Comparison of ENCODE assay signal across 32 cellular contexts in the genomic region with DNA sequence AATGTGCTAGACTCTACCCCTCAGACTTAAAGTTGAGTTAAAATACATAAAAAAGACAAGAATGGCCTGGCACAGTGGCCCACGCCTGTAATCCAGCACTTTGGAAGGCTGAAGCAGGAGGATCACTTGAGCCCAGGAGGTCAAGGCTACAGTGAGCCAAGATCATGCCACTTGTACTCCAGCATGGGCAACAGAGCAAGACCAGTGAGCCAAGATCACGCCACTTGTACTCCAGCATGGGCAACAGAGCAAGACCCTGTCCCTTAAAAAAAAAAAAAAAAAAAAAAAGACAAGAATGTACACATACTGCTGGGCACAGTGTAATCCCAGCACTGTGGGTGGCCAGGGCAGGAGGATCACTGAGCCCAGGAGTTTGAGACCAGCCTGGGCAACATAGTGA. TPM values are rescaled to one million over a fixed set of nuclear protein-coding genes. Genes with fewer than 3 reads are reported as not detected.
"Had no signal": no experiment of that assay in that cellular context is flagged by ENCODE, and none has a peak within 500 bp of the region (broad histone marks: within the 10 kb centered on the region; RNA-seq: fewer than 3 reads in every experiment).

No MANE protein-coding gene starts in this region.

- DNase-seq: activated CD4-positive, alpha-beta T cell treated with anti-CD3 and anti-CD28 coated beads for 36 hours; activated CD4-positive, alpha-beta T cell treated with anti-CD3 and anti-CD28 coated beads, Interleukin-2, amount 10 ng/mL, durations not matched to agents 7 days and 5 days; activated CD4-positive, alpha-beta T cell treated with anti-CD3 and anti-CD28 coated beads, Interleukin-2, amount 50 U/mL, for 48 hours; activated CD8-positive, alpha-beta T cell treated with anti-CD3 and anti-CD28 coated beads, Interleukin-2, amount 10 ng/mL, durations not matched to agents 7 days and 5 days; activated effector memory CD4-positive, alpha-beta T cell treated with anti-CD3 and anti-CD28 coated beads, Interleukin-2, amount 50 U/mL, for 16 hours; activated naive CD4-positive, alpha-beta T cell; activated T-cell treated with anti-CD3 and anti-CD28 coated beads, Interleukin-2, amount 50 U/mL, for 24 hours; body of pancreas; Kasumi-1; KBM-7; MG63; NCI-H1048; NCI-H1105 treated with DMSO at 0.1 percent for 48 hours; NCI-H1436; NCI-H1694; NCI-H1930; NCI-H2081 treated with DMSO at 0.1 percent for 48 hours; NCI-H226; NCI-H524 treated with DMSO at 0.1 percent for 48 hours; SHP77; SJCRH30 had no signal

- H3K9me3 ChIP-seq: adrenal gland, body of pancreas, breast epithelium, MG63, SJCRH30 had no signal

- H3K4me1 Mint-ChIP-seq: activated CD4-positive, alpha-beta T cell treated with anti-CD3 and anti-CD28 coated beads for 36 hours; activated CD4-positive, alpha-beta T cell treated with anti-CD3 and anti-CD28 coated beads, Interleukin-2, amount 10 ng/mL, durations not matched to agents 7 days and 5 days; activated naive CD4-positive, alpha-beta T cell treated with anti-CD3 and anti-CD28 coated beads, Interleukin-2, amount 50 U/mL, for 24 hours; IgD-negative memory B cell had no signal

- H3K27me3 ChIP-seq: adrenal gland, body of pancreas, breast epithelium, MG63, SJCRH30 had no signal

- H3K27ac ChIP-seq: adrenal gland, body of pancreas, breast epithelium, SJCRH30, SK-N-MC had no signal

- H3K4me1 ChIP-seq: body of pancreas, breast epithelium had no signal

- H3K27me3 Mint-ChIP-seq: activated CD4-positive, alpha-beta T cell treated with anti-CD3 and anti-CD28 coated beads for 36 hours; activated CD4-positive, alpha-beta T cell treated with anti-CD3 and anti-CD28 coated beads, Interleukin-2, amount 10 ng/mL, durations not matched to agents 7 days and 5 days; activated naive CD4-positive, alpha-beta T cell treated with anti-CD3 and anti-CD28 coated beads, Interleukin-2, amount 50 U/mL, for 24 hours; activated T-cell treated with anti-CD3 and anti-CD28 coated beads, Interleukin-2, amount 50 U/mL, for 24 hours; IgD-negative memory B cell had no signal

- ATAC-seq: activated CD4-positive, alpha-beta T cell treated with anti-CD3 and anti-CD28 coated beads for 36 hours; activated CD4-positive, CD25-positive, alpha-beta regulatory T cell treated with anti-CD3 and anti-CD28 coated beads, Interleukin-2, amount 50 U/mL, for 24 hours; activated CD8-positive, alpha-beta T cell treated with anti-CD3 and anti-CD28 coated beads, Interleukin-2, amount 10 ng/mL, durations not matched to agents 7 days and 5 days; body of pancreas; Panc1; WTC11 had no signal

- H3K4me3 ChIP-seq: adrenal gland, body of pancreas, breast epithelium, MG63, SJCRH30, SK-N-MC had no signal

- H3K27ac Mint-ChIP-seq: activated naive CD4-positive, alpha-beta T cell treated with anti-CD3 and anti-CD28 coated beads, Interleukin-2, amount 50 U/mL, for 24 hours; IgD-negative memory B cell; T-helper 2 cell treated with Interferon-gamma antibody and Interleukin-4, amounts not matched to agents 5 μg/mL and 100 μg/mL, for 36 hours; WTC11 had no signal

- H3K9me3 Mint-ChIP-seq: activated CD4-positive, alpha-beta T cell treated with anti-CD3 and anti-CD28 coated beads, Interleukin-2, amount 10 ng/mL, durations not matched to agents 7 days and 5 days; activated naive CD4-positive, alpha-beta T cell treated with anti-CD3 and anti-CD28 coated beads, Interleukin-2, amount 50 U/mL, for 24 hours; activated T-cell treated with anti-CD3 and anti-CD28 coated beads, Interleukin-2, amount 50 U/mL, for 24 hours; IgD-negative memory B cell; T-helper 2 cell treated with Interferon-gamma antibody and Interleukin-4, amounts not matched to agents 5 μg/mL and 100 μg/mL, for 36 hours; WTC11 had no signal

- H3K4me3 Mint-ChIP-seq: activated CD4-positive, alpha-beta T cell treated with anti-CD3 and anti-CD28 coated beads for 36 hours; activated CD4-positive, alpha-beta T cell treated with anti-CD3 and anti-CD28 coated beads, Interleukin-2, amount 10 ng/mL, durations not matched to agents 7 days and 5 days; activated CD8-positive, alpha-beta T cell treated with anti-CD3 and anti-CD28 coated beads, Interleukin-2, amount 10 ng/mL, durations not matched to agents 7 days and 5 days; activated naive CD4-positive, alpha-beta T cell treated with anti-CD3 and anti-CD28 coated beads, Interleukin-2, amount 50 U/mL, for 24 hours; activated T-cell treated with anti-CD3 and anti-CD28 coated beads, Interleukin-2, amount 50 U/mL, for 24 hours; IgD-negative memory B cell; T-helper 2 cell treated with Interferon-gamma antibody and Interleukin-4, amounts not matched to agents 5 μg/mL and 100 μg/mL, for 36 hours; WTC11 had no signal

RNA-seq across cellular contexts. Expression of a gene that starts 57.2 kb away (rescaled TPM):
- total RNA-seq: activated CD4-positive, alpha-beta T cell treated with anti-CD3 and anti-CD28 coated beads for 36 hours; activated CD4-positive, alpha-beta T cell treated with anti-CD3 and anti-CD28 coated beads, Interleukin-2, amount 10 ng/mL, durations not matched to agents 7 days and 5 days; activated CD8-positive, alpha-beta T cell treated with anti-CD3 and anti-CD28 coated beads, Interleukin-2, amount 10 ng/mL, durations not matched to agents 7 days and 5 days; body of pancreas; breast epithelium; cardiac septum; RPMI7951 had no signal
